In genomic region chr1:119141020-119141424, GRCh38 we compare ENCODE assay signal across 8 cellular contexts. TPM values are rescaled to one million over a fixed set of nuclear protein-coding genes. Genes with fewer than 3 reads are reported as not detected.
DNase-seq lines count a peak whose midpoint lies in the region; ATAC-seq, FAIRE-seq and TF ChIP-seq lines count a peak whose summit lies in the region.

No MANE protein-coding gene starts in this region.

- H3K27ac Mint-ChIP-seq in central memory CD8-positive, alpha-beta T cell (ENCODE audit: low read depth), result no peak overlapping the region

- H3K4me3 Mint-ChIP-seq in central memory CD8-positive, alpha-beta T cell, result no peak overlapping the region

- peaks cover 15 to 29% (median 23%) of the 10 kb centered on the region in 10 experiments for H3K4me1 ChIP-seq in BLaER1 treated with 17β-estradiol and CSF1 and Interleukin-3, amounts not matched to agents 10 nM and 100 nM

- DNase-seq in HEK293T (ENCODE audit: extremely low spot score), result no peak
- DNase-seq in T follicular helper cell (ENCODE audit: low read depth), result peak; percentile 4
- DNase-seq in central memory CD8-positive, alpha-beta T cell (ENCODE audit: low spot score in 2 of 2), result peak; percentile 16 to 27
- peak; percentile 22 to 48 for DNase-seq in lung microvascular endothelial cell (ENCODE audit: low read depth in 2 of 2)
- DNase-seq in stimulated activated naive CD8-positive, alpha-beta T cell treated with anti-CD3 and anti-CD28 coated beads, Interleukin-15, Interleukin-2, amounts not matched to agents 100 U/mL and 50 U/mL, for 24 hours, result peak; percentile 61
- DNase-seq in urothelium cell line (ENCODE audit: low spot score), result no peak

- no peaks in the 10 kb centered on the region for H3K27me3 Mint-ChIP-seq in central memory CD8-positive, alpha-beta T cell

- ATAC-seq in central memory CD8-positive, alpha-beta T cell (replicated peaks; ENCODE audit: extremely low read depth, poor library complexity, severe bottlenecking), result no peak
- ATAC-seq in stimulated activated naive CD8-positive, alpha-beta T cell treated with anti-CD3 and anti-CD28 coated beads, Interleukin-15, Interleukin-2, amounts not matched to agents 100 U/mL and 50 U/mL, for 24 hours, result peak; percentile 8
- no peak for ATAC-seq in HG03135 (IDR thresholded peaks at IDR 0.05; ENCODE audit: unreplicated experiment)

- H3K4me1 Mint-ChIP-seq in central memory CD8-positive, alpha-beta T cell, result peaks cover 6% of the 10 kb centered on the region

- FAIRE-seq in urothelium cell line (lab: Jason Lieb, UNC), result no peak

- no peaks in the 10 kb centered on the region for H3K27me3 ChIP-seq in BLaER1 treated with 17β-estradiol and CSF1 and Interleukin-3, amounts not matched to agents 10 nM and 100 nM

- CTCF ChIA-PET in HEK293T (lab: Yijun Ruan, JAX), result interaction anchor here (1.2 to 1.7 kb wide), 3 partner anchors 85 to 134 kb away, joined by 3 to 6 read pairs (median 3); no protein-coding TSS in a partner anchor

- H3K4me2 ChIP-seq in BLaER1 treated with 17β-estradiol and CSF1 and Interleukin-3, amounts not matched to agents 10 nM and 100 nM, result peak overlapping the region; percentile 84 to 94 (median 92)

- peak overlapping the region; percentile 60 to 79 (median 69) for H3K4me3 ChIP-seq in BLaER1 treated with 17β-estradiol and CSF1 and Interleukin-3, amounts not matched to agents 10 nM and 100 nM

- POLR2A ChIA-PET in HEK293T (lab: Yijun Ruan, JAX), result interaction anchor here (0.6 to 2.1 kb wide), 14 partner anchors 8 to 225 kb away, joined by 3 to 9 read pairs (median 4); no protein-coding TSS in a partner anchor

- H3K9me3 Mint-ChIP-seq in central memory CD8-positive, alpha-beta T cell, result no peaks in the 10 kb centered on the region

- peak overlapping the region; percentile 88 to 99 (median 96) for H3K27ac ChIP-seq in BLaER1 treated with 17β-estradiol and CSF1 and Interleukin-3, amounts not matched to agents 10 nM and 100 nM

- peak overlapping the region; percentile 88 to 99 (median 93) for H3K9ac ChIP-seq in BLaER1 treated with 17β-estradiol and CSF1 and Interleukin-3, amounts not matched to agents 10 nM and 100 nM

- H3K36me3 ChIP-seq in BLaER1 treated with 17β-estradiol and CSF1 and Interleukin-3, amounts not matched to agents 10 nM and 100 nM, result peaks cover 0 to 16% (median 0%) of the 10 kb centered on the region in 11 experiments; a peak in 2 of 22 replicates

- H4K20me1 ChIP-seq in BLaER1 treated with 17β-estradiol and CSF1 and Interleukin-3, amounts not matched to agents 10 nM and 100 nM, result no peaks in the 10 kb centered on the region; a peak in 1 of 22 replicates

- peaks cover 7% of the 10 kb centered on the region for H3K36me3 Mint-ChIP-seq in central memory CD8-positive, alpha-beta T cell (ENCODE audit: insufficient read depth)

- no peaks in the 10 kb centered on the region for H3K9me3 ChIP-seq in BLaER1 treated with 17β-estradiol and CSF1 and Interleukin-3, amounts not matched to agents 10 nM and 100 nM (replicated peaks in 1 of 11)

TF ChIP-seq in HEK293T, 16 proteins besides CTCF, POLR2A, EP300 and RAD21:
- no peak for TF ChIP-seq ELF4 (IDR thresholded peaks at IDR 0.05)
- TF ChIP-seq L3MBTL2 (conservative IDR thresholded peaks at IDR 0.05), result peak; percentile 66; the same call in 1 of the 2 replicates

RNA-seq across cellular contexts. Expression of gene WARS2, which starts 0.6 kb away (rescaled TPM):
- total RNA-seq in lung microvascular endothelial cell, result 14.8 and 15.5 TPM in 2 replicates

Comparison
In these comparisons a context has a peak if more than half of its experiments do, and no peak if none do; other contexts are left out.
1. DNase-seq: peak in T follicular helper cell (single experiment), central memory CD8-positive, alpha-beta T cell (2 of 2), lung microvascular endothelial cell (2 of 2) and stimulated activated naive CD8-positive, alpha-beta T cell treated with anti-CD3 and anti-CD28 coated beads, Interleukin-15, Interleukin-2, amounts not matched to agents 100 U/mL and 50 U/mL, for 24 hours (single experiment); none in HEK293T (single experiment) and urothelium cell line (single experiment).